Comparison of ENCODE assay signal across 8 cellular contexts in genomic region chr22:41697126-41697775, GRCh38. TPM values are rescaled to one million over a fixed set of nuclear protein-coding genes. Genes with fewer than 3 reads are reported as not detected.
A peak's percentile ranks its signal among the peaks of the same experiment; 100 is the strongest.
DNase-seq lines count a peak whose midpoint lies in the region; ATAC-seq, FAIRE-seq and TF ChIP-seq lines count a peak whose summit lies in the region.

No MANE protein-coding gene starts in this region.

- BruUV-seq in Calu3 (replicated peaks; lab: Mats Ljungman, UMichigan), result no TSS peak

- no peaks in the 10 kb centered on the region for H3K4me1 Mint-ChIP-seq in Calu3 (ENCODE audit: low read depth, unreplicated experiment)
- peaks cover 6 to 9% of the 10 kb centered on the region in 2 donors for H3K4me1 Mint-ChIP-seq in effector memory CD8-positive, alpha-beta T cell (ENCODE audit: low read depth in 2 of 2)

- peak overlapping the region; percentile 60 for H3K27ac Mint-ChIP-seq in Calu3 (ENCODE audit: unreplicated experiment)
- H3K27ac Mint-ChIP-seq in effector memory CD8-positive, alpha-beta T cell, result peak overlapping the region in 1 of 2 donors; percentile 84

- FAIRE-seq in HTR-8/SVneo (lab: Jason Lieb, UNC), result peak; percentile 38

- TF ChIP-seq CTCF in Calu3 (IDR thresholded peaks at IDR 0.05; ENCODE audit: unreplicated experiment), result peak; percentile 95

- no peaks in the 10 kb centered on the region for H3K27me3 Mint-ChIP-seq in Calu3 (ENCODE audit: unreplicated experiment)
- H3K27me3 Mint-ChIP-seq in effector memory CD8-positive, alpha-beta T cell, result no peaks in the 10 kb centered on the region

- ATAC-seq in effector memory CD8-positive, alpha-beta T cell (replicated peaks), result peak; percentile 88
- no peak for ATAC-seq in HG03439 (IDR thresholded peaks at IDR 0.05; ENCODE audit: unreplicated experiment)

- intact Hi-C loops in Calu3 (cut with micrococcal nuclease; ENCODE audit: unreplicated experiment), result loop anchor here (1.0 kb wide), 1 partner anchor 244 kb away; no protein-coding TSS in a partner anchor

- H3K9me3 Mint-ChIP-seq in Calu3 (ENCODE audit: low read depth, unreplicated experiment), result no peaks in the 10 kb centered on the region
- no peaks in the 10 kb centered on the region for H3K9me3 Mint-ChIP-seq in effector memory CD8-positive, alpha-beta T cell

- CTCF ChIA-PET in Calu3 (lab: Charles Lee), result interaction anchor here (0.5 to 2.6 kb wide), 29 partner anchors 9 to 1524 kb away, joined by 3 to 25 read pairs (median 5); partner anchors contain the start of genes CCDC134, DESI1, POLDIP3 and SNU13

- peak; percentile 95 for DNase-seq in Calu3
- peak; percentile 84 for DNase-seq in HTR-8/SVneo (ENCODE audit: insufficient read length, low spot score)
- DNase-seq in NK-92 (lab: John Stamatoyannopoulos, UW; ENCODE audit: unreplicated experiment), result peak; percentile 40
- DNase-seq in activated CD8-positive, alpha-beta memory T cell treated with anti-CD3 and anti-CD28 coated beads for 24 hours, result peak; percentile 99
- DNase-seq in effector memory CD8-positive, alpha-beta T cell, result peak; percentile 88 to 92 (median 91)
- DNase-seq in mesenteric fat pad (ENCODE audit: low spot score), result peak; percentile 94
- DNase-seq in stimulated activated CD8-positive, alpha-beta memory T cell treated with anti-CD3 and anti-CD28 coated beads, Interleukin-12 subunit alpha, Interleukin-12 subunit beta, amount 100 ng/mL, for 24 hours (ENCODE audit: extremely low read depth), result peak; percentile 85

- peaks cover 5% of the 10 kb centered on the region for H3K36me3 Mint-ChIP-seq in Calu3 (ENCODE audit: insufficient read depth, unreplicated experiment)
- peaks cover 11% of the 10 kb centered on the region for H3K36me3 Mint-ChIP-seq in effector memory CD8-positive, alpha-beta T cell (ENCODE audit: insufficient read depth)

- H3K4me3 Mint-ChIP-seq in Calu3 (ENCODE audit: low read depth, unreplicated experiment), result peak overlapping the region; percentile 55
- H3K4me3 Mint-ChIP-seq in effector memory CD8-positive, alpha-beta T cell, result peak overlapping the region; percentile 53 to 55

RNA-seq across cellular contexts. Expression of gene MEI1, which starts 2.1 kb away (rescaled TPM):
- total RNA-seq in Calu3 (2022) (0.68 and 0.83 TPM in 2 replicates), mesenteric fat pad (2.2 TPM)

RNA-seq across cellular contexts. Expression of gene SNU13, which starts 8.6 kb away (rescaled TPM):
- total RNA-seq in Calu3 (2022), result 205 and 213 TPM in 2 replicates
- total RNA-seq in mesenteric fat pad, result 116 TPM

Comparison
In these comparisons a context has a peak if more than half of its experiments do, and no peak if none do; other contexts are left out.
1. DNase-seq: peak in every context shown above with its lines; median percentile 99 in activated CD8-positive, alpha-beta memory T cell treated with anti-CD3 and anti-CD28 coated beads for 24 hours; 95 in Calu3; 94 in mesenteric fat pad; 91 in effector memory CD8-positive, alpha-beta T cell; 85 in stimulated activated CD8-positive, alpha-beta memory T cell treated with anti-CD3 and anti-CD28 coated beads, Interleukin-12 subunit alpha, Interleukin-12 subunit beta, amount 100 ng/mL, for 24 hours; 84 in HTR-8/SVneo; 40 in NK-92.